In the genomic region with DNA sequence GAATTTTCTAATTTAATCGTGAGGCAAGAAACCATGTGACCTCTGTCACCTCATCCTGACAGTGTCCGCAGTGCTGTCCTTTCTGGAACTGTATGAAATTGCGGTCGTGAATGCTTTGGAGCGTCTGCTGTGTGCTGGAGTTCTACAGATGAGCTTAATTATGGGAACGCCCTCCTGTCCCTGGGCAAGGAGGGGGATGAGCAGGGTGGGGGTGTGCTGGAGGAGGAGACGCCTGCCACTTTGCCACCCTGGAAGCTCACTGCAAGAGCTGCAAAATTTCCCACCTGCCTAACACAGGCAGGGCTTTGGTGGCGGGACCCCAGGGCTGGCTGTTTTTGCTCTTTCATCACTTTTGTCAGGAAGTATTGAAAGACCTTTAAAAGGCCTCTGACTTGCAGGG, we compare ENCODE assay signal across 10 cellular contexts. TPM values are rescaled to one million over a fixed set of nuclear protein-coding genes. Genes with fewer than 3 reads are reported as not detected.
A peak's percentile ranks its signal among the peaks of the same experiment; 100 is the strongest.
DNase-seq lines count a peak whose midpoint lies in the region; ATAC-seq and TF ChIP-seq lines count a peak whose summit lies in the region.
"Had no signal": no experiment of that assay in that cellular context is flagged by ENCODE, and none has a peak within 500 bp of the region (broad histone marks: within the 10 kb centered on the region; RNA-seq: fewer than 3 reads in every experiment).

No MANE protein-coding gene starts in this region.

- intact Hi-C loops in natural killer cell (cut with micrococcal nuclease): loop anchor here (5.0 kb wide), 2 partner anchors 964 to 1214 kb away; a partner anchor contains a TSS

- H3K9me3 Mint-ChIP-seq in activated naive CD8-positive, alpha-beta T cell treated with anti-CD3 and anti-CD28 coated beads, Interleukin-2, amount 10 ng/mL, durations not matched to agents 7 days and 5 days: no peaks in the 10 kb centered on the region
- H3K9me3 Mint-ChIP-seq in natural killer cell (no peaks in the 10 kb centered on the region), osteocyte (ENCODE audit: unreplicated experiment) (no peaks in the 10 kb centered on the region)

- TF ChIP-seq CTCF in Loucy (conservative IDR thresholded peaks at IDR 0.05; ENCODE audit: low read length) (no peak), natural killer cell (IDR thresholded peaks at IDR 0.05) (no peak), osteocyte (IDR thresholded peaks at IDR 0.05) (no peak)

- H3K4me2 ChIP-seq in Loucy (ENCODE audit: low read depth, low read length, poor library complexity, severe bottlenecking): peak overlapping the region; percentile 91

- H3K9me3 ChIP-seq in Loucy (ENCODE audit: insufficient read depth, low read depth, low read length): no peaks in the 10 kb centered on the region
- H3K9me3 ChIP-seq: adrenal gland had no signal

- H3F3A ChIP-seq in Loucy (ENCODE audit: low read depth): no peaks in the 10 kb centered on the region

- H3K4me1 Mint-ChIP-seq in activated naive CD8-positive, alpha-beta T cell treated with anti-CD3 and anti-CD28 coated beads, Interleukin-2, amount 10 ng/mL, durations not matched to agents 7 days and 5 days: peaks cover 72% of the 10 kb centered on the region
- H3K4me1 Mint-ChIP-seq in natural killer cell: peaks cover 79 to 81% of the 10 kb centered on the region in 2 donors
- H3K4me1 Mint-ChIP-seq in osteocyte (ENCODE audit: unreplicated experiment): peaks cover 43% of the 10 kb centered on the region

- DNase-seq in COLO668 (lab: John Stamatoyannopoulos, UW; ENCODE audit: unreplicated experiment) (peak; percentile 40), natural killer cell (no peak), SK-N-DZ (ENCODE audit: low spot score) (no peak), osteocyte (ENCODE audit: extremely low spot score, unreplicated experiment) (no peak), SIG-M5 treated with dmso at 0.1 percent for 504 hours (lab: John Stamatoyannopoulos, UW; ENCODE audit: unreplicated experiment) (no peak)
- no peak for DNase-seq in activated naive CD8-positive, alpha-beta T cell treated with anti-CD3 and anti-CD28 coated beads, Interleukin-2, amount 10 ng/mL, durations not matched to agents 7 days and 5 days
- DNase-seq: NCI-H1694 treated with DMSO at 0.1 percent for 48 hours had no signal

- H3K27me3 Mint-ChIP-seq in activated naive CD8-positive, alpha-beta T cell treated with anti-CD3 and anti-CD28 coated beads, Interleukin-2, amount 10 ng/mL, durations not matched to agents 7 days and 5 days: no peaks in the 10 kb centered on the region
- H3K27me3 Mint-ChIP-seq in natural killer cell (ENCODE audit: low read depth in 2 of 2): no peaks in the 10 kb centered on the region
- no peaks in the 10 kb centered on the region for H3K27me3 Mint-ChIP-seq in osteocyte (ENCODE audit: unreplicated experiment)

- no peaks in the 10 kb centered on the region for H3K36me3 ChIP-seq in Loucy (ENCODE audit: insufficient read depth, low read length)
- H3K36me3 ChIP-seq: adrenal gland had no signal

- peak overlapping the region; percentile 50 for H3K9ac ChIP-seq in Loucy (ENCODE audit: low read depth, low read length, poor library complexity, severe bottlenecking)

- no peak overlapping the region for H2AFZ ChIP-seq in Loucy (ENCODE audit: low read length)

- H3K4me3 ChIP-seq in Loucy (ENCODE audit: low read length, poor library complexity, severe bottlenecking): peak overlapping the region; percentile 68
- H3K4me3 ChIP-seq: adrenal gland had no signal

- H3K27me3 ChIP-seq in Loucy (ENCODE audit: insufficient read depth, low read length, poor library complexity, severe bottlenecking): no peaks in the 10 kb centered on the region
- H3K27me3 ChIP-seq: adrenal gland had no signal

- H3K36me3 Mint-ChIP-seq in activated naive CD8-positive, alpha-beta T cell treated with anti-CD3 and anti-CD28 coated beads, Interleukin-2, amount 10 ng/mL, durations not matched to agents 7 days and 5 days: peaks cover 10% of the 10 kb centered on the region
- H3K36me3 Mint-ChIP-seq in natural killer cell: no peaks in the 10 kb centered on the region
- peaks cover 3% of the 10 kb centered on the region for H3K36me3 Mint-ChIP-seq in osteocyte (ENCODE audit: unreplicated experiment)

- POLR2A ChIA-PET in activated naive CD8-positive, alpha-beta T cell treated with anti-CD3 and anti-CD28 coated beads, Interleukin-2, amount 10 ng/mL, durations not matched to agents 7 days and 5 days (lab: Charles Lee): interaction anchor here (1.7 to 2.7 kb wide), 3 partner anchors 9 to 22 kb away, joined by 7 to 18 read pairs (median 10); no protein-coding TSS in a partner anchor

- peak overlapping the region; percentile 85 for H3K27ac Mint-ChIP-seq in activated naive CD8-positive, alpha-beta T cell treated with anti-CD3 and anti-CD28 coated beads, Interleukin-2, amount 10 ng/mL, durations not matched to agents 7 days and 5 days
- H3K27ac Mint-ChIP-seq in natural killer cell: peak overlapping the region; percentile 95
- H3K27ac Mint-ChIP-seq in osteocyte (ENCODE audit: unreplicated experiment): no peak overlapping the region

- no peak for ATAC-seq in activated naive CD8-positive, alpha-beta T cell treated with anti-CD3 and anti-CD28 coated beads, Interleukin-2, amount 10 ng/mL, durations not matched to agents 7 days and 5 days (ENCODE audit: low read depth)
- no peak for ATAC-seq in natural killer cell
- ATAC-seq in GM18519 (IDR thresholded peaks at IDR 0.05; ENCODE audit: low FRiP score, unreplicated experiment): no peak

- peaks cover 88% of the 10 kb centered on the region for H3K79me2 ChIP-seq in Loucy (ENCODE audit: insufficient read depth, low read length)

- H3K9me2 ChIP-seq in Loucy (replicated peaks; ENCODE audit: low read depth, low read length): no peaks in the 10 kb centered on the region

- H3K4me1 ChIP-seq in Loucy (ENCODE audit: insufficient read depth, low read length, poor library complexity, severe bottlenecking): peaks cover 67% of the 10 kb centered on the region

- H4K20me1 ChIP-seq in Loucy (ENCODE audit: insufficient read depth, low read length, poor library complexity, severe bottlenecking): peaks cover 26% of the 10 kb centered on the region

- peak overlapping the region; percentile 72 for H3K4me3 Mint-ChIP-seq in activated naive CD8-positive, alpha-beta T cell treated with anti-CD3 and anti-CD28 coated beads, Interleukin-2, amount 10 ng/mL, durations not matched to agents 7 days and 5 days
- H3K4me3 Mint-ChIP-seq in natural killer cell: peak overlapping the region; percentile 88
- no peak overlapping the region for H3K4me3 Mint-ChIP-seq in osteocyte (ENCODE audit: unreplicated experiment)

RNA-seq across cellular contexts. Expression of a gene that starts 6.5 kb away (rescaled TPM):
- 10 to 100 TPM; 70.9 to 71.7 TPM for total RNA-seq in activated naive CD8-positive, alpha-beta T cell treated with anti-CD3 and anti-CD28 coated beads, Interleukin-2, amount 10 ng/mL, durations not matched to agents 7 days and 5 days
- total RNA-seq in natural killer cell: 100 to 1,000 TPM in 2 of 3 donors, 10 to 100 TPM in 1; 95.0 to 122 (median 118) TPM
- 22.6 and 31.4 TPM in 2 replicates for polyA plus RNA-seq in SK-N-DZ (2014; cell fraction: cytosol; rRNA removed)
- polyA plus RNA-seq in SK-N-DZ (2014; cell fraction: nucleus; rRNA removed): 31.0 and 39.8 TPM in 2 replicates
- total RNA-seq in osteocyte: 24.1 and 26.7 TPM in 2 replicates
